In the genomic region with DNA sequence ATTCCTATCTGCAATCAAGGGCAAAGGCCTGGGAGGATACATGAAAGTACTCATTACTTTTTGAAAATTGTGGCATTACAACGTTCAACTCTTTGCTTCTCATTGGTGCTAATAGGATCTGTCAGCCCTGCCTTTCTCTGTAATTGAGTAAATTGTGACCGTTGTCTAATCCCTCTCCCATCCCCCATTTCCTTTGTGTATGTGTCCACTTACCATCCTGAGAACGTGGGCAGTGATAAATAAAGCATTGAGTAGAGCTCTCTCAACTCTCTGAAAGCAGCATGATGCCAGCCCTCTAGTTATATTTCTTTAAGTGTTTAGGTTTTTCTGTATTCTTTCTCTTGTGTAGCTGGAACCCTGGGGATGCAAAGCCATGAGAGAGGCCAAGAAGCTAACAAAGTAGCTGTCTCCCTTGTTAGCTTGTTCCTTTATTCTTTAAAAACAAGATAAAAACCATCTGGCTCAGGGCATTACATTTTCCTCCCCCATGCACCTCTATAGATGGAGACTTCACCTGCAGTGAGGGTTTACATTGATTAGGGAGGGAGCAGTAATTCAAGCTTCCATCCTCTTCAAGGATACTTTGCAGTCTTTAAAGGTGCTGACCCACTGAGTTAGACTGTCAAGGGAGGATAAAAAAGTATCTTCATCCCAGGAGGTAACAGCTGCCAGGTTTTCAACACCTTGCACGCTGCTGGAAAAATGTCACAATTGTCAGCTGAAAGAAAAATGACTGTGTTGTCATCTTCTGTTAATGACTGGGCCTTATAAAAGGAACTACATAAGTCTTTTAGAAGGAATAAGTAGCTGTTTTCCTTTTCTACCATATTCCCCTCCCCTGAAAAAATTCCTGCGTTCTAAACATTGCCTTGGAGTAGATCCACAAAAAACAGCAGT, we compare ENCODE assay signal across 1 cellular context.
TF ChIP-seq lines count a peak whose summit lies in the region.

No MANE protein-coding gene starts in this region.

TF ChIP-seq in K562, 482 proteins besides CTCF, POLR2A, EP300 and RAD21 (continued from another document):
- TF ChIP-seq, protein P1, sequence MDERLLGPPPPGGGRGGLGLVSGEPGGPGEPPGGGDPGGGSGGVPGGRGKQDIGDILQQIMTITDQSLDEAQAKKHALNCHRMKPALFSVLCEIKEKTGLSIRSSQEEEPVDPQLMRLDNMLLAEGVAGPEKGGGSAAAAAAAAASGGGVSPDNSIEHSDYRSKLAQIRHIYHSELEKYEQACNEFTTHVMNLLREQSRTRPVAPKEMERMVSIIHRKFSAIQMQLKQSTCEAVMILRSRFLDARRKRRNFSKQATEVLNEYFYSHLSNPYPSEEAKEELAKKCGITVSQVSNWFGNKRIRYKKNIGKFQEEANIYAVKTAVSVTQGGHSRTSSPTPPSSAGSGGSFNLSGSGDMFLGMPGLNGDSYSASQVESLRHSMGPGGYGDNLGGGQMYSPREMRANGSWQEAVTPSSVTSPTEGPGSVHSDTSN (CRISPR knock-in tag; IDR thresholded peaks at IDR 0.05; ENCODE audit: low read depth), result no peak
- TF ChIP-seq, protein P1 (tag; conservative IDR thresholded peaks at IDR 0.05; ENCODE audit: low read depth), result 0 out of 2 replicates have a peak, but pooled peaks have one; percentile 17
- TF ChIP-seq ZNF224 (CRISPR knock-in tag; IDR thresholded peaks at IDR 0.05), result no peak
